1 cellular context compared by ENCODE assay signal in genomic region chr20:32207626-32208498, GRCh38.
TF ChIP-seq lines count a peak whose summit lies in the region.

Gene PLAGL2 (minus strand): TSS chr20:32207743. CDS start chr20:32202178, 5,565 bp downstream.
Gene POFUT1 (plus strand): TSS chr20:32207880. CDS start chr20:32207942, 62 bp downstream.

TF ChIP-seq in K562, 482 proteins besides CTCF, POLR2A, EP300 and RAD21 (continued from another document and continues in another):
- TF ChIP-seq SMC3 (conservative IDR thresholded peaks at IDR 0.05; ENCODE audit: insufficient read depth, low read depth, low read length): no peak
- TF ChIP-seq TARDBP (IDR thresholded peaks at IDR 0.05): no peak
- TF ChIP-seq ZBTB26 (CRISPR knock-in tag; IDR thresholded peaks at IDR 0.05): no peak
- no peak for TF ChIP-seq PRMT5 (CRISPR knock-in tag; IDR thresholded peaks at IDR 0.05)
- no peak for TF ChIP-seq CHAMP1 (IDR thresholded peaks at IDR 0.05)
- 0 out of 4 replicates have a peak, but pooled peaks of 1 of the 2 experiments have one; percentile 16 for TF ChIP-seq ZMIZ1 (IDR thresholded peaks at IDR 0.05; ENCODE audit: low read depth in 2 of 2, low read length in 2 of 2)
- 0 out of 4 replicates have a peak, but pooled peaks of 1 of the 2 experiments have one; percentile 35 for TF ChIP-seq RCOR1 (IDR thresholded peaks at IDR 0.05; ENCODE audit: borderline replicate concordance in 1 of 2, low read depth in 2 of 2, low read length in 2 of 2)
- TF ChIP-seq ZBTB40 (IDR thresholded peaks at IDR 0.05): peak; percentile 57; the same call in 1 of the 2 replicates
- no peak for TF ChIP-seq ZBTB40 (CRISPR knock-in tag; IDR thresholded peaks at IDR 0.05)
- no peak for TF ChIP-seq ZNF354B (CRISPR knock-in tag; IDR thresholded peaks at IDR 0.05)
- peak in 1 of 3 experiments; percentile 87; a peak in 2 of 6 replicates for TF ChIP-seq ZBTB11 (CRISPR knock-in tag; IDR thresholded peaks at IDR 0.05)
- no peak for TF ChIP-seq ID3 (CRISPR knock-in tag; IDR thresholded peaks at IDR 0.05)
- no peak for TF ChIP-seq ID3 (tag; IDR thresholded peaks at IDR 0.05)
- TF ChIP-seq HNRNPK (IDR thresholded peaks at IDR 0.05; ENCODE audit: low read depth, low read length, poor library complexity, severe bottlenecking): no peak
- TF ChIP-seq SNAPC5 (CRISPR knock-in tag; IDR thresholded peaks at IDR 0.05): no peak
- no peak for TF ChIP-seq NBN (IDR thresholded peaks at IDR 0.05; ENCODE audit: low read depth)
- TF ChIP-seq SIRT6 (IDR thresholded peaks at IDR 0.05; ENCODE audit: low read depth, low read length): no peak
- TF ChIP-seq ZKSCAN1 (IDR thresholded peaks at IDR 0.05; ENCODE audit: low read depth, low read length): no peak
- TF ChIP-seq TGIF2 (CRISPR knock-in tag; IDR thresholded peaks at IDR 0.05): no peak
- no peak for TF ChIP-seq PBX2 (CRISPR knock-in tag; IDR thresholded peaks at IDR 0.05; ENCODE audit: low read depth)
- TF ChIP-seq PBX2 (tag; conservative IDR thresholded peaks at IDR 0.05; ENCODE audit: low read depth): no peak
- TF ChIP-seq SMARCA4 (IDR thresholded peaks at IDR 0.05): 0 out of 2 replicates have a peak, but pooled peaks have one; percentile 22
- no peak for TF ChIP-seq KAT8 (IDR thresholded peaks at IDR 0.05; ENCODE audit: low read depth)
- TF ChIP-seq SRF (CRISPR knock-in tag; IDR thresholded peaks at IDR 0.05): no peak
- TF ChIP-seq ZNF551 (CRISPR knock-in tag; IDR thresholded peaks at IDR 0.05): no peak
- TF ChIP-seq TOE1 (IDR thresholded peaks at IDR 0.05; ENCODE audit: borderline replicate concordance): no peak; the same call in 1 of the 2 replicates
- TF ChIP-seq TOE1 (CRISPR knock-in tag; IDR thresholded peaks at IDR 0.05; ENCODE audit: borderline replicate concordance, low read depth): no peak
- TF ChIP-seq CEBPB (tag; IDR thresholded peaks at IDR 0.05): no peak
- no peak for TF ChIP-seq ZFP36 (IDR thresholded peaks at IDR 0.05; ENCODE audit: low read depth, low read length, partially characterized antibody)
- no peak for TF ChIP-seq DLX4 (CRISPR knock-in tag; IDR thresholded peaks at IDR 0.05)
